In the genomic region with DNA sequence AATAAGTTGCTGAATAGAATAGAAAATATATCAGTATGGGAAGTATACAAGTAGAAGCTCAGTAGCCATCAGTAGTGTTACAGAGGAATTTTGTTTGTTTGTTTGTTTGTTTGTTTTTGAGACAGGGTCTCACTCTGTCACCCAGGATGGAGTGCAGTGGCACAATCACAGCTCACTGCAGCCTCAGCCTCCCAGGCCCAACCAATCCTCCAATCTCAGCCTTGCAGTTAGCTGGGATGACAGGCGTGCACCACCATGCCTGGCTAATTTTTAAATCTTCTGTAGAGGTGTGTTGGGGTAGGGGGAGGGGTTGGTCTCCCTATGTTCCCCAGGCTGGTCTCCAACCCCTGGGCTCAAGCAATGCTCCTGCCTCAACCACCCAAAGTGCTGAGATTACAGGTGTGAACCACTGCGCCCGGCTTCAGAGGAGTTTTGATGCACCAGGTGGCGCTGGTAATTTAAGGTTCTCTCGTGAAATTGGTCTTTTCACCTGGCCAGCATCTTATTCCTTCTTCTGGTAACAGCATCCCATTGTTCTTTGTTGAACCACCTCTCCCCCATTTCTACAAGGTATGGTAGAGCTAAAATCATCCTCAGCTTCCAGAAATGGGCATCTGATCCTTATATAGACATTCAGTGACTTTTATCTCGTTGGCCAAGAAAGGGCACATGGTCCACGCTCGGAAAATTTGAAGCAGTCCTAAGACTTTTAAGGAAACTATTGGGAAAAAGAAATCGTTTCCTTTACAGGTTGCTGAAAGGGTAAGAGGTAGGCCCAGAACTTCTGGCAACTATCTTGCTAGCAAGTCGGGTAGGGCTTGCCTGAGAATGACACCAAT, we compare ENCODE assay signal across 8 cellular contexts.
DNase-seq lines count a peak whose midpoint lies in the region; ATAC-seq and TF ChIP-seq lines count a peak whose summit lies in the region.

No MANE protein-coding gene starts in this region.

- TF ChIP-seq CTCF in epithelial cell of proximal tubule (conservative IDR thresholded peaks at IDR 0.05; ENCODE audit: low read depth, low read length): peak; percentile 70

- no peaks in the 10 kb centered on the region for H3K36me3 ChIP-seq in MG63

- no peaks in the 10 kb centered on the region for H3K27me3 ChIP-seq in MG63

- H3K9me3 ChIP-seq in MG63: peaks cover 10% of the 10 kb centered on the region

- DNase-seq in DMS153 treated with DMSO at 0.1 percent for 48 hours (lab: John Stamatoyannopoulos, UW; ENCODE audit: unreplicated experiment) (peak; percentile 28), NCI-H1092 treated with DMSO at 0.1 percent for 48 hours (lab: John Stamatoyannopoulos, UW) (peak; percentile 4), epithelial cell of proximal tubule (ENCODE audit: low read depth) (no peak), MG63 (no peak), GF-D8 (lab: John Stamatoyannopoulos, UW) (no peak)
- DNase-seq in activated CD8-positive, alpha-beta memory T cell treated with anti-CD3 and anti-CD28 coated beads for 24 hours: peak; percentile 82
- peak; percentile 14 to 53 (median 44) for DNase-seq in stimulated activated CD4-positive, alpha-beta T cell treated with anti-CD3 and anti-CD28 coated beads, Interleukin-12 subunit alpha, Interleukin-12 subunit beta, amount 100 ng/mL, for 48 hours (ENCODE audit: low read depth in 2 of 3, low spot score in 1 of 3)

- no peak overlapping the region for H3K4me3 ChIP-seq in epithelial cell of proximal tubule (ENCODE audit: low read depth, low read length)
- H3K4me3 ChIP-seq in MG63: no peak overlapping the region

- ATAC-seq in GM21447 (IDR thresholded peaks at IDR 0.05; ENCODE audit: unreplicated experiment): peak; percentile 90

Comparison
In these comparisons a context has a peak if more than half of its experiments do, and no peak if none do; other contexts are left out.
1. DNase-seq: peak in DMS153 treated with DMSO at 0.1 percent for 48 hours (single experiment), NCI-H1092 treated with DMSO at 0.1 percent for 48 hours (single experiment), activated CD8-positive, alpha-beta memory T cell treated with anti-CD3 and anti-CD28 coated beads for 24 hours (single experiment) and stimulated activated CD4-positive, alpha-beta T cell treated with anti-CD3 and anti-CD28 coated beads, Interleukin-12 subunit alpha, Interleukin-12 subunit beta, amount 100 ng/mL, for 48 hours (3 of 3); none in epithelial cell of proximal tubule (single experiment), MG63 (single experiment) and GF-D8 (single experiment).